In genomic region chr9:133485531-133486260, GRCh38 we compare ENCODE assay signal across 9 cellular contexts. TPM values are rescaled to one million over a fixed set of nuclear protein-coding genes. Genes with fewer than 3 reads are reported as not detected.
A peak's percentile ranks its signal among the peaks of the same experiment; 100 is the strongest.
DNase-seq lines count a peak whose midpoint lies in the region; ATAC-seq and TF ChIP-seq lines count a peak whose summit lies in the region.
"Had no signal": no experiment of that assay in that cellular context is flagged by ENCODE, and none has a peak within 500 bp of the region (broad histone marks: within the 10 kb centered on the region; RNA-seq: fewer than 3 reads in every experiment).

No MANE protein-coding gene starts in this region.

- no peak for TF ChIP-seq CTCF in testis (IDR thresholded peaks at IDR 0.05)

- H4K20me1 ChIP-seq in Karpas-422 (ENCODE audit: insufficient read depth, low read depth, low read length): no peaks in the 10 kb centered on the region

- H3K27me3 ChIP-seq in Karpas-422 (ENCODE audit: low read length) (no peaks in the 10 kb centered on the region), testis (no peaks in the 10 kb centered on the region)

- H3K9ac ChIP-seq in Karpas-422 (ENCODE audit: low read length): peak overlapping the region; percentile 61

- no peak overlapping the region for H3K27ac Mint-ChIP-seq in activated CD4-positive, alpha-beta T cell treated with anti-CD3 and anti-CD28 coated beads for 36 hours
- H3K27ac Mint-ChIP-seq in activated naive CD8-positive, alpha-beta T cell treated with anti-CD3 and anti-CD28 coated beads, Interleukin-2, amount 10 ng/mL, durations not matched to agents 7 days and 5 days: peak overlapping the region; percentile 76

- peak overlapping the region; percentile 62 for H3K4me2 ChIP-seq in Karpas-422 (ENCODE audit: low read depth, low read length, poor library complexity, severe bottlenecking)

- peak; percentile 41 for DNase-seq in activated CD4-positive, alpha-beta T cell treated with anti-CD3 and anti-CD28 coated beads for 36 hours
- no peak for DNase-seq in activated CD4-positive, alpha-beta T cell treated with anti-CD3 and anti-CD28 coated beads for 4 hours
- peak; percentile 84 for DNase-seq in Karpas-422
- DNase-seq in activated naive CD8-positive, alpha-beta T cell treated with anti-CD3 and anti-CD28 coated beads, Interleukin-2, amount 10 ng/mL, durations not matched to agents 7 days and 5 days: peak; percentile 65
- peak; percentile 45 for DNase-seq in stimulated activated CD8-positive, alpha-beta memory T cell treated with anti-CD3 and anti-CD28 coated beads, Interleukin-4, amount 100 ng/mL, for 48 hours
- DNase-seq in NCI-H526 treated with DMSO at 0.1 percent for 48 hours (lab: John Stamatoyannopoulos, UW): no peak
- no peak for DNase-seq in testis
- DNase-seq in DMS114 treated with DMSO at 0.1 percent for 48 hours (lab: John Stamatoyannopoulos, UW; ENCODE audit: unreplicated experiment): no peak

- no peaks in the 10 kb centered on the region for H3K9me3 Mint-ChIP-seq in activated CD4-positive, alpha-beta T cell treated with anti-CD3 and anti-CD28 coated beads for 36 hours (ENCODE audit: low read depth)
- H3K9me3 Mint-ChIP-seq in activated naive CD8-positive, alpha-beta T cell treated with anti-CD3 and anti-CD28 coated beads, Interleukin-2, amount 10 ng/mL, durations not matched to agents 7 days and 5 days: no peaks in the 10 kb centered on the region

- 78 to 79% methylated on average over 5 to 25 of the region's 25 CpGs for WGBS in testis, 2 donors

- no peak overlapping the region for H3K27ac ChIP-seq in Karpas-422 (ENCODE audit: low read length)
- H3K27ac ChIP-seq in testis: no peak overlapping the region

- H3K4me1 Mint-ChIP-seq in activated CD4-positive, alpha-beta T cell treated with anti-CD3 and anti-CD28 coated beads for 36 hours: peaks cover 7% of the 10 kb centered on the region
- peaks cover 1% of the 10 kb centered on the region for H3K4me1 Mint-ChIP-seq in activated naive CD8-positive, alpha-beta T cell treated with anti-CD3 and anti-CD28 coated beads, Interleukin-2, amount 10 ng/mL, durations not matched to agents 7 days and 5 days

- POLR2A ChIA-PET in activated CD4-positive, alpha-beta T cell treated with anti-CD3 and anti-CD28 coated beads for 36 hours (lab: Charles Lee): no interaction called here
- POLR2A ChIA-PET in activated naive CD8-positive, alpha-beta T cell treated with anti-CD3 and anti-CD28 coated beads, Interleukin-2, amount 10 ng/mL, durations not matched to agents 7 days and 5 days (lab: Charles Lee): interaction anchor here (1.7 kb wide), 1 partner anchor 111 kb away, joined by 3 read pairs; no protein-coding TSS in a partner anchor

- no peaks in the 10 kb centered on the region for H3K36me3 ChIP-seq in Karpas-422 (ENCODE audit: insufficient read depth, low read length)
- H3K36me3 ChIP-seq in testis (ENCODE audit: low read depth, missing control alignments): no peaks in the 10 kb centered on the region

- CTCF ChIA-PET in activated CD4-positive, alpha-beta T cell treated with anti-CD3 and anti-CD28 coated beads for 36 hours (lab: Charles Lee): interaction anchor here (1.0 to 3.6 kb wide), 8 partner anchors 11 to 299 kb away, joined by 3 to 17 read pairs (median 4); no protein-coding TSS in a partner anchor

- no peaks in the 10 kb centered on the region for H3K79me2 ChIP-seq in Karpas-422 (ENCODE audit: low read length)

- peak; percentile 45 for ATAC-seq in activated CD4-positive, alpha-beta T cell treated with anti-CD3 and anti-CD28 coated beads for 36 hours
- peak; percentile 73 for ATAC-seq in activated naive CD8-positive, alpha-beta T cell treated with anti-CD3 and anti-CD28 coated beads, Interleukin-2, amount 10 ng/mL, durations not matched to agents 7 days and 5 days (ENCODE audit: low read depth)

- H3K4me3 ChIP-seq in Karpas-422 (ENCODE audit: low read length) (peak overlapping the region; percentile 53), testis (no peak overlapping the region)
- H3K4me3 ChIP-seq: lung had no signal

- TF ChIP-seq POLR2A in testis (IDR thresholded peaks at IDR 0.05): no peak

- no peaks in the 10 kb centered on the region for H3K36me3 Mint-ChIP-seq in activated CD4-positive, alpha-beta T cell treated with anti-CD3 and anti-CD28 coated beads for 36 hours (ENCODE audit: low read depth)
- no peaks in the 10 kb centered on the region for H3K36me3 Mint-ChIP-seq in activated naive CD8-positive, alpha-beta T cell treated with anti-CD3 and anti-CD28 coated beads, Interleukin-2, amount 10 ng/mL, durations not matched to agents 7 days and 5 days

- intact Hi-C loops in activated CD4-positive, alpha-beta T cell treated with anti-CD3 and anti-CD28 coated beads for 36 hours (cut with DNase I, micrococcal nuclease): loop anchor here (1.0 to 2.0 kb wide), 10 partner anchors 27 to 508 kb away; partner anchors contain the start of genes CACFD1 (in 1 of the 2), SURF1 (in 1 of the 2), SURF2 (in 1 of the 2) and SURF6 (in 1 of the 2)
- intact Hi-C loops in testis (cut with DNase I; ENCODE audit: low total_unique reads): no loop called here

- no peak overlapping the region for H3K4me3 Mint-ChIP-seq in activated CD4-positive, alpha-beta T cell treated with anti-CD3 and anti-CD28 coated beads for 36 hours
- H3K4me3 Mint-ChIP-seq in activated naive CD8-positive, alpha-beta T cell treated with anti-CD3 and anti-CD28 coated beads, Interleukin-2, amount 10 ng/mL, durations not matched to agents 7 days and 5 days: peak overlapping the region; percentile 61

- peak overlapping the region; percentile 45; the same call in 1 of the 2 replicates for H2AFZ ChIP-seq in Karpas-422 (ENCODE audit: low read length)

- H3K4me1 ChIP-seq in Karpas-422 (ENCODE audit: low read length): peaks cover 9% of the 10 kb centered on the region
- H3K4me1 ChIP-seq in testis: no peaks in the 10 kb centered on the region

- no peaks in the 10 kb centered on the region for H3K9me2 ChIP-seq in Karpas-422 (replicated peaks; ENCODE audit: insufficient read depth, low read length)

- H3K27me3 Mint-ChIP-seq in activated CD4-positive, alpha-beta T cell treated with anti-CD3 and anti-CD28 coated beads for 36 hours: no peaks in the 10 kb centered on the region
- peaks cover 2% of the 10 kb centered on the region for H3K27me3 Mint-ChIP-seq in activated naive CD8-positive, alpha-beta T cell treated with anti-CD3 and anti-CD28 coated beads, Interleukin-2, amount 10 ng/mL, durations not matched to agents 7 days and 5 days

- H3K9me3 ChIP-seq in Karpas-422 (ENCODE audit: low read length): no peaks in the 10 kb centered on the region
- no peaks in the 10 kb centered on the region for H3K9me3 ChIP-seq in testis

RNA-seq across cellular contexts. Expression of gene SLC2A6, which starts 6.8 kb away (rescaled TPM):
- 1 to 10 TPM; 1.6 to 1.9 TPM for total RNA-seq in activated CD4-positive, alpha-beta T cell treated with anti-CD3 and anti-CD28 coated beads for 36 hours
- total RNA-seq in Karpas-422 (2014; rRNA removed; shearing (Covaris generic); ENCODE audit: low replicate concordance): 10.6 and 32.0 TPM in 2 replicates
- total RNA-seq in activated naive CD8-positive, alpha-beta T cell treated with anti-CD3 and anti-CD28 coated beads, Interleukin-2, amount 10 ng/mL, durations not matched to agents 7 days and 5 days: 1 to 10 TPM; 6.3 to 7.1 TPM
- 1 to 10 TPM; 2.6 to 3.5 TPM for total RNA-seq in testis
- 2.9 TPM for polyA plus RNA-seq in testis (ENCODE audit: insufficient read depth, low read depth, low replicate concordance)

RNA-seq across cellular contexts. Expression of gene CACFD1, which starts 25.9 kb away (rescaled TPM):
- under 1 TPM; 0.87 to 0.90 TPM for total RNA-seq in activated CD4-positive, alpha-beta T cell treated with anti-CD3 and anti-CD28 coated beads for 36 hours
- 4.5 and 15.3 TPM in 2 replicates for total RNA-seq in Karpas-422 (2014; rRNA removed; shearing (Covaris generic); ENCODE audit: low replicate concordance)
- 1 to 10 TPM; 2.2 to 2.3 TPM for total RNA-seq in activated naive CD8-positive, alpha-beta T cell treated with anti-CD3 and anti-CD28 coated beads, Interleukin-2, amount 10 ng/mL, durations not matched to agents 7 days and 5 days
- total RNA-seq in testis: 10 to 100 TPM; 43.3 to 47.9 TPM
- polyA plus RNA-seq in testis (ENCODE audit: insufficient read depth, low read depth, low replicate concordance): 34.7 TPM

RNA-seq across cellular contexts. Expression of gene MYMK, which starts 39.1 kb away (rescaled TPM):
- total RNA-seq in activated CD4-positive, alpha-beta T cell treated with anti-CD3 and anti-CD28 coated beads for 36 hours: not detected
- total RNA-seq in Karpas-422 (2014; rRNA removed; shearing (Covaris generic); ENCODE audit: low replicate concordance): not detected in 2 replicates
- not detected for total RNA-seq in activated naive CD8-positive, alpha-beta T cell treated with anti-CD3 and anti-CD28 coated beads, Interleukin-2, amount 10 ng/mL, durations not matched to agents 7 days and 5 days
- total RNA-seq in testis: not detected
- 0.87 TPM for polyA plus RNA-seq in testis (ENCODE audit: insufficient read depth, low read depth, low replicate concordance)
- total RNA-seq: lung had no signal
- polyA plus RNA-seq: lung had no signal

RNA-seq across cellular contexts. Expression of gene ADAMTSL2, which starts 48.8 kb away (rescaled TPM):
- total RNA-seq in activated CD4-positive, alpha-beta T cell treated with anti-CD3 and anti-CD28 coated beads for 36 hours: under 1 TPM; 0.11 to 0.32 TPM
- not detected in 2 replicates for total RNA-seq in Karpas-422 (2014; rRNA removed; shearing (Covaris generic); ENCODE audit: low replicate concordance)
- under 1 TPM; 0.17 to 0.20 TPM for total RNA-seq in activated naive CD8-positive, alpha-beta T cell treated with anti-CD3 and anti-CD28 coated beads, Interleukin-2, amount 10 ng/mL, durations not matched to agents 7 days and 5 days
- 10 to 100 TPM in 1 of 2 donors, 1 to 10 TPM in 1; 9.4 to 11.1 TPM for total RNA-seq in testis
- polyA plus RNA-seq in testis (ENCODE audit: insufficient read depth, low read depth, low replicate concordance): 3.8 TPM

Comparison
In these comparisons a context has a peak if more than half of its experiments do, and no peak if none do; other contexts are left out.
1. DNase-seq: peak in activated CD4-positive, alpha-beta T cell treated with anti-CD3 and anti-CD28 coated beads for 36 hours (single experiment), Karpas-422 (single experiment), activated naive CD8-positive, alpha-beta T cell treated with anti-CD3 and anti-CD28 coated beads, Interleukin-2, amount 10 ng/mL, durations not matched to agents 7 days and 5 days (single experiment) and stimulated activated CD8-positive, alpha-beta memory T cell treated with anti-CD3 and anti-CD28 coated beads, Interleukin-4, amount 100 ng/mL, for 48 hours (single experiment); none in activated CD4-positive, alpha-beta T cell treated with anti-CD3 and anti-CD28 coated beads for 4 hours (0 of 2), NCI-H526 treated with DMSO at 0.1 percent for 48 hours (single experiment), testis (single experiment) and DMS114 treated with DMSO at 0.1 percent for 48 hours (single experiment).